5 cellular contexts compared by ENCODE assay signal in genomic region chr1:77786093-77786741, GRCh38. TPM values are rescaled to one million over a fixed set of nuclear protein-coding genes. Genes with fewer than 3 reads are reported as not detected.
DNase-seq lines count a peak whose midpoint lies in the region; ATAC-seq, FAIRE-seq and TF ChIP-seq lines count a peak whose summit lies in the region.
"Not testable (repeated sequence)": the region's sequence is repeated elsewhere in the genome, so short reads cannot be mapped to it uniquely, and the experiment has no call there.

No MANE protein-coding gene starts in this region.

- ATAC-seq in T-helper 17 cell, K562: not testable (repeated sequence)

- not testable (repeated sequence) for H3K27me3 Mint-ChIP-seq in T-helper 17 cell; endothelial cell (ENCODE audit: unreplicated experiment)

- not testable (repeated sequence) for H3K4me3 ChIP-seq in HAP-1; HEK293 (ENCODE audit: low read depth, low read length); K562

- not testable (repeated sequence) for H3K4me1 Mint-ChIP-seq in T-helper 17 cell; endothelial cell (ENCODE audit: unreplicated experiment)

- TF ChIP-seq EP300 in K562 (IDR thresholded peaks at IDR 0.05; ENCODE audit: low read length) = not testable (repeated sequence)

- H3K36me3 ChIP-seq in HAP-1 (replicated peaks) (peaks cover 49% of the 10 kb centered on the region), HEK293 (ENCODE audit: control insufficient read depth in 2 of 2, insufficient read depth in 1 of 2, low read length in 2 of 2) (peaks cover 16 to 57% of the 10 kb centered on the region in 2 experiments), K562 (ENCODE audit: control insufficient read depth, insufficient read depth, low read length) (peaks cover 33% of the 10 kb centered on the region; the same call in 2 of the 3 replicates)

- not testable (repeated sequence) for TF ChIP-seq POLR2A in K562 (conservative IDR thresholded peaks at IDR 0.05)

- not testable (repeated sequence) for H3K4me1 ChIP-seq in HAP-1; HEK293 (ENCODE audit: control insufficient read depth, insufficient read depth, low read length); K562 (replicated peaks in 1 of 2; ENCODE audit: control insufficient read depth in 2 of 2, insufficient read depth in 2 of 2, low read length in 2 of 2)

- intact Hi-C loops in K562 (cut with micrococcal nuclease) = not testable (repeated sequence)

- in situ Hi-C loops in HAP-1 (cut with MboI; ENCODE audit: low sequenced_read_pairs); K562 (cut with MboI): not testable (repeated sequence)

- H3K27me3 ChIP-seq in HAP-1 (ENCODE audit: low read depth); K562 (ENCODE audit: control insufficient read depth in 2 of 2, insufficient read depth in 2 of 2, low read length in 2 of 2): not testable (repeated sequence)

- 100% methylated on average over 2 of the region's 2 CpGs for WGBS in K562 (ENCODE audit: insufficient coverage, low coverage, missing lambda C conversion rate)

- H3K9me3 ChIP-seq in HAP-1 = peaks cover 29% of the 10 kb centered on the region
- not testable (repeated sequence) for H3K9me3 ChIP-seq in HEK293 (ENCODE audit: control insufficient read depth, insufficient read depth, low read depth, low read length); T-helper 17 cell (ENCODE audit: control insufficient read depth, low read length, poor library complexity, severe bottlenecking); K562 (replicated peaks; ENCODE audit: control insufficient read depth, insufficient read depth, low read depth, low read length)

- H3K9me3 Mint-ChIP-seq in endothelial cell (ENCODE audit: unreplicated experiment) = not testable (repeated sequence)

- not testable (repeated sequence) for H3K9ac ChIP-seq in K562 (ENCODE audit: insufficient read depth in 1 of 2, low read depth in 2 of 2, low read length in 2 of 2)

- H3K27ac Mint-ChIP-seq in T-helper 17 cell = peak overlapping the region; percentile 29
- not testable (repeated sequence) for H3K27ac Mint-ChIP-seq in endothelial cell (ENCODE audit: unreplicated experiment)

- DNase-seq in HAP-1 (ENCODE audit: low spot score in 2 of 2) = peak; percentile 58 to 62
- not testable (repeated sequence) for DNase-seq in T-helper 17 cell; K562 (ENCODE audit: extremely low read depth in 1 of 4, low spot score in 3 of 4); endothelial cell (ENCODE audit: low spot score)

- not testable (repeated sequence) for H3K27ac ChIP-seq in HEK293 (ENCODE audit: extremely low read depth, low read depth, low read length); K562 (ENCODE audit: extremely low read depth, low read depth, low read length)

- H3K4me2 ChIP-seq in K562 (ENCODE audit: insufficient read depth, low read length) = not testable (repeated sequence)

- H3K4me3 Mint-ChIP-seq in T-helper 17 cell = not testable (repeated sequence)
- H3K4me3 Mint-ChIP-seq in endothelial cell (ENCODE audit: unreplicated experiment) = peak overlapping the region; percentile 77

- not testable (repeated sequence) for TF ChIP-seq RAD21 in K562 (CRISPR knock-in tag; conservative IDR thresholded peaks at IDR 0.05 in 1 of 2, IDR thresholded peaks at IDR 0.05 in 1 of 2)

- FAIRE-seq in K562 (lab: Jason Lieb, UNC) = not testable (repeated sequence)

- CTCF ChIA-PET in HEK293 (lab: Yijun Ruan, JAX); K562 (lab: Yijun Ruan, JAX; ENCODE audit: low intra/inter-chr PET ratio): not testable (repeated sequence)

- not testable (repeated sequence) for H2AFZ ChIP-seq in K562 (ENCODE audit: low read depth, low read length)

- not testable (repeated sequence) for H3K9me1 ChIP-seq in K562 (ENCODE audit: control insufficient read depth, insufficient read depth, low read length)

- POLR2A ChIA-PET in HEK293 (lab: Yijun Ruan, JAX); K562 (lab: Yijun Ruan, JAX): not testable (repeated sequence)

- BruUV-seq in K562 (replicated peaks; lab: Mats Ljungman, UMichigan) = not testable (repeated sequence)

- H3K79me2 ChIP-seq in K562 (ENCODE audit: control insufficient read depth, insufficient read depth, low read length) = peaks cover 10% of the 10 kb centered on the region

- not testable (repeated sequence) for H4K20me1 ChIP-seq in K562 (replicated peaks; ENCODE audit: control insufficient read depth, insufficient read depth, low read length)

- peaks cover 14% of the 10 kb centered on the region for H3K36me3 Mint-ChIP-seq in T-helper 17 cell (ENCODE audit: low read depth)
- peaks cover 37% of the 10 kb centered on the region for H3K36me3 Mint-ChIP-seq in endothelial cell (ENCODE audit: low read depth, unreplicated experiment)

- TF ChIP-seq CTCF in HEK293 (tag by site-specific recombination; IDR thresholded peaks at IDR 0.05); K562 (IDR thresholded peaks at IDR 0.05 in 2 of 3, conservative IDR thresholded peaks at IDR 0.05 in 1 of 3; ENCODE audit: insufficient read depth in 2 of 3, low read depth in 1 of 3, low read length in 3 of 3); endothelial cell (IDR thresholded peaks at IDR 0.05; ENCODE audit: unreplicated experiment): not testable (repeated sequence)

TF ChIP-seq in HEK293, 187 proteins besides CTCF, POLR2A, EP300 and RAD21:
- peak; percentile 77 for TF ChIP-seq ZNF585B (tag by site-specific recombination; IDR thresholded peaks at IDR 0.05)

TF ChIP-seq in K562, 482 proteins besides CTCF, POLR2A, EP300 and RAD21:
- peak; percentile 94 for TF ChIP-seq ZNF766 (CRISPR knock-in tag; conservative IDR thresholded peaks at IDR 0.05)

RNA-seq across cellular contexts. Expression of gene MIGA1, which starts 6.8 kb away (rescaled TPM):
- total RNA-seq in T-helper 17 cell = 10 to 100 TPM; 11.8 to 14.7 TPM
- 9.2 and 21.8 TPM in 2 replicates for total RNA-seq in K562 (2011; cell fraction: chromatin; rRNA removed; ENCODE audit: low replicate concordance)
- total RNA-seq in K562 (2011; cell fraction: nucleolus; rRNA removed) = 5.7 and 6.7 TPM in 2 replicates
- 12.9 and 23.4 TPM in 2 replicates for total RNA-seq in K562 (2011; cell fraction: nucleoplasm; rRNA removed)
- 1.7 and 2.9 TPM in 2 replicates for total RNA-seq in K562 (2014; rRNA removed)
- 5.1 and 6.1 TPM in 2 replicates for total RNA-seq in K562 (2014; rRNA removed; fragmentation: Illumina TruSeq; extraction: Trizol)
- total RNA-seq in K562 (2015; rRNA removed; fragmentation: Illumina TruSeq; extraction: Trizol) = 4.5 and 5.0 TPM in 2 replicates
- total RNA-seq in K562 (2021) = 4.0 and 4.4 TPM in 2 replicates
- polyA plus RNA-seq in K562 (2011; rRNA removed) = 3.5 and 3.6 TPM in 2 replicates
- polyA plus RNA-seq in K562 (2011; cell fraction: cytosol; rRNA removed) = 0.60 and 1.3 TPM in 2 replicates
- 2.5 and 3.0 TPM in 2 replicates for polyA plus RNA-seq in K562 (2011; cell fraction: nucleus; rRNA removed)
- 1.7 and 2.4 TPM in 2 replicates for polyA plus RNA-seq in K562 (2012)
- 2.4 and 2.8 TPM in 2 replicates for polyA plus RNA-seq in K562 (2014; fragmentation: Illumina TruSeq; extraction: Trizol)
- polyA plus RNA-seq in K562 (2014; fragmentation: Nextera tagmentation; extraction: Ambion mirVana) = 1 to 10 TPM; 1.6 to 1.8 TPM
- 2.9 and 3.1 TPM in 2 replicates for polyA plus RNA-seq in K562 (2014; rRNA removed)
- 8.2 and 10.7 TPM in 2 replicates for polyA minus RNA-seq in K562 (2011; rRNA and poly(A)+ RNA removed)
- 1.8 and 3.1 TPM in 2 replicates for polyA minus RNA-seq in K562 (2011; cell fraction: cytosol; rRNA and poly(A)+ RNA removed)
- polyA minus RNA-seq in K562 (2011; cell fraction: nucleus; rRNA and poly(A)+ RNA removed) = 5.7 and 9.3 TPM in 2 replicates
- total RNA-seq in endothelial cell (ENCODE audit: unreplicated experiment) = 12.3 TPM

RNA-seq across cellular contexts. Expression of gene USP33, which starts 26.6 kb away (rescaled TPM):
- total RNA-seq in T-helper 17 cell = 10 to 100 TPM; 59.1 to 66.9 TPM
- total RNA-seq in K562 (2011; cell fraction: chromatin; rRNA removed; ENCODE audit: low replicate concordance) = 77.4 and 279 TPM in 2 replicates
- 27.5 and 41.8 TPM in 2 replicates for total RNA-seq in K562 (2011; cell fraction: nucleolus; rRNA removed)
- 90.8 and 112 TPM in 2 replicates for total RNA-seq in K562 (2011; cell fraction: nucleoplasm; rRNA removed)
- total RNA-seq in K562 (2014; rRNA removed) = 41.6 and 44.7 TPM in 2 replicates
- 80.7 and 88.8 TPM in 2 replicates for total RNA-seq in K562 (2014; rRNA removed; fragmentation: Illumina TruSeq; extraction: Trizol)
- total RNA-seq in K562 (2015; rRNA removed; fragmentation: Illumina TruSeq; extraction: Trizol) = 68.8 and 71.1 TPM in 2 replicates
- total RNA-seq in K562 (2021) = 42.2 and 43.3 TPM in 2 replicates
- 63.8 and 83.5 TPM in 2 replicates for polyA plus RNA-seq in K562 (2011; rRNA removed)
- polyA plus RNA-seq in K562 (2011; cell fraction: cytosol; rRNA removed) = 14.3 and 25.7 TPM in 2 replicates
- 49.7 and 68.5 TPM in 2 replicates for polyA plus RNA-seq in K562 (2011; cell fraction: nucleus; rRNA removed)
- polyA plus RNA-seq in K562 (2012) = 29.8 and 37.6 TPM in 2 replicates
- polyA plus RNA-seq in K562 (2014; fragmentation: Illumina TruSeq; extraction: Trizol) = 45.6 and 46.7 TPM in 2 replicates
- 10 to 100 TPM; 22.4 to 24.1 TPM for polyA plus RNA-seq in K562 (2014; fragmentation: Nextera tagmentation; extraction: Ambion mirVana)
- polyA plus RNA-seq in K562 (2014; rRNA removed) = 41.2 and 44.8 TPM in 2 replicates
- polyA minus RNA-seq in K562 (2011; rRNA and poly(A)+ RNA removed) = 78.7 and 92.4 TPM in 2 replicates
- polyA minus RNA-seq in K562 (2011; cell fraction: cytosol; rRNA and poly(A)+ RNA removed) = 24.8 and 31.0 TPM in 2 replicates
- 48.2 and 92.5 TPM in 2 replicates for polyA minus RNA-seq in K562 (2011; cell fraction: nucleus; rRNA and poly(A)+ RNA removed)
- 58.5 TPM for total RNA-seq in endothelial cell (ENCODE audit: unreplicated experiment)
